In genomic region chr4:165332502-165332901, GRCh38 we compare ENCODE assay signal across 1 cellular context.
TF ChIP-seq lines count a peak whose summit lies in the region.

No MANE protein-coding gene starts in this region.

TF ChIP-seq in SK-N-SH treated with all-trans-retinoic acid at 6 μM for 48 hours, 23 proteins besides CTCF, POLR2A, EP300 and RAD21 (continued from another document):
- TF ChIP-seq TSHZ2 (CRISPR knock-in tag; IDR thresholded peaks at IDR 0.05) = no peak
- TF ChIP-seq CSRNP3 (CRISPR knock-in tag; IDR thresholded peaks at IDR 0.05) = no peak
- TF ChIP-seq TOX (CRISPR knock-in tag; IDR thresholded peaks at IDR 0.05; ENCODE audit: borderline replicate concordance) = no peak
- TF ChIP-seq POU6F1 (CRISPR knock-in tag; IDR thresholded peaks at IDR 0.05; ENCODE audit: borderline replicate concordance, low read depth) = no peak
- TF ChIP-seq PPARA (CRISPR knock-in tag; IDR thresholded peaks at IDR 0.05; ENCODE audit: borderline replicate concordance) = no peak
- no peak for TF ChIP-seq TCF4 (CRISPR knock-in tag; IDR thresholded peaks at IDR 0.05; ENCODE audit: borderline replicate concordance)
